ENCODE assay signal across 12 cellular contexts in genomic region chr7:114799522-114800133, GRCh38.
"Had no signal": no experiment of that assay in that cellular context is flagged by ENCODE, and none has a peak within 500 bp of the region (broad histone marks: within the 10 kb centered on the region; RNA-seq: fewer than 3 reads in every experiment).

No MANE protein-coding gene starts in this region.

- H3K36me3 ChIP-seq: ascending aorta, prostate gland, right lobe of liver, thyroid gland had no signal

- H3K4me1 Mint-ChIP-seq: endodermal cell, nephron progenitor cell had no signal

- H3K4me1 ChIP-seq: ascending aorta, prostate gland, right lobe of liver, thyroid gland had no signal

- H3K27ac Mint-ChIP-seq: activated B cell treated with CpG ODN at 0.5 μM for 24 hours, endodermal cell, nephron progenitor cell had no signal

- H3K27ac ChIP-seq: ascending aorta, prostate gland, right lobe of liver, SK-N-MC, thyroid gland had no signal

- H3K9me3 Mint-ChIP-seq: activated B cell treated with CpG ODN at 0.5 μM for 24 hours, endodermal cell, nephron progenitor cell had no signal

- H3K9me3 ChIP-seq: ascending aorta, prostate gland, right lobe of liver, thyroid gland had no signal

- ATAC-seq: right lobe of liver had no signal

- H3K27me3 ChIP-seq: ascending aorta, right lobe of liver, thyroid gland had no signal

- H3K4me3 Mint-ChIP-seq: activated B cell treated with CpG ODN at 0.5 μM for 24 hours, endodermal cell, nephron progenitor cell had no signal

- DNase-seq: activated B cell treated with CpG ODN at 0.5 μM for 24 hours, endodermal cell, hypothalamus, kidney glomerular epithelial cell, nephron progenitor cell, right lobe of liver, thyroid gland had no signal

- H3K4me3 ChIP-seq: ascending aorta, prostate gland, right lobe of liver, SK-N-MC, thyroid gland had no signal

- FAIRE-seq: bronchial epithelial cell, urothelium cell line had no signal
